8 cellular contexts compared by ENCODE assay signal in genomic region chr4:153372967-153373562, GRCh38. TPM values are rescaled to one million over a fixed set of nuclear protein-coding genes. Genes with fewer than 3 reads are reported as not detected.
"Had no signal": no experiment of that assay in that cellular context is flagged by ENCODE, and none has a peak within 500 bp of the region (broad histone marks: within the 10 kb centered on the region; RNA-seq: fewer than 3 reads in every experiment).

No MANE protein-coding gene starts in this region.

- H3K4me3 ChIP-seq: GM23338 had no signal

- ATAC-seq: GM23338 had no signal

- H3K4me2 ChIP-seq: GM23338 had no signal

- FAIRE-seq: H1, H54, HTR-8/SVneo had no signal

- DNase-seq: H9, HCEC 1CT, KG1 had no signal

RNA-seq across cellular contexts. Expression of gene MND1, which starts 28.6 kb away (rescaled TPM):
- polyA plus RNA-seq: IgD-negative memory B cell had no signal
